Comparison of ENCODE assay signal across 2 cellular contexts in genomic region chr9:2824054-2824453, GRCh38.
TF ChIP-seq lines count a peak whose summit lies in the region.

No MANE protein-coding gene starts in this region.

TF ChIP-seq in HepG2, 621 proteins besides CTCF, POLR2A, EP300 and RAD21:
- TF ChIP-seq ZNF567 (CRISPR knock-in tag; IDR thresholded peaks at IDR 0.05; ENCODE audit: borderline replicate concordance) (no peak), TOPORS (CRISPR knock-in tag; IDR thresholded peaks at IDR 0.05) (no peak), RNF219 (CRISPR knock-in tag; IDR thresholded peaks at IDR 0.05) (no peak), MAFF (IDR thresholded peaks at IDR 0.05; ENCODE audit: low read depth, low read length) (peak; percentile 55; the same call in 1 of the 2 replicates), MAFK (conservative IDR thresholded peaks at IDR 0.05 in 1 of 2, IDR thresholded peaks at IDR 0.05 in 1 of 2; ENCODE audit: low read length in 2 of 2) (peak; percentile 37 to 74; a peak in 3 of 4 replicates), HNRNPK (IDR thresholded peaks at IDR 0.05; ENCODE audit: low read depth, low read length, poor library complexity, severe bottlenecking) (peak; percentile 31), LCORL (IDR thresholded peaks at IDR 0.05) (no peak), LCORL (CRISPR knock-in tag; IDR thresholded peaks at IDR 0.05) (no peak), SIN3B (IDR thresholded peaks at IDR 0.05; ENCODE audit: low read length) (no peak)

TF ChIP-seq in GM12878, 131 proteins besides CTCF, POLR2A, EP300 and RAD21:
- TF ChIP-seq TCF12 (IDR thresholded peaks at IDR 0.05; ENCODE audit: low read depth, low read length) (no peak), CHD1 (IDR thresholded peaks at IDR 0.05; ENCODE audit: low read depth, low read length) (no peak), CEBPZ (IDR thresholded peaks at IDR 0.05; ENCODE audit: low read depth, low read length) (no peak), CBX3 (IDR thresholded peaks at IDR 0.05; ENCODE audit: borderline replicate concordance, low read depth) (no peak), KDM1A (IDR thresholded peaks at IDR 0.05; ENCODE audit: borderline replicate concordance) (no peak), PAX5 (IDR thresholded peaks at IDR 0.05; ENCODE audit: borderline replicate concordance, low read depth, low read length) (no peak), ZNF274 (IDR thresholded peaks at IDR 0.05; ENCODE audit: insufficient read depth, insufficient read length) (no peak), HDAC6 (IDR thresholded peaks at IDR 0.05; ENCODE audit: unreplicated experiment) (no peak), CBX5 (IDR thresholded peaks at IDR 0.05; ENCODE audit: low read depth) (no peak), TAF1 (IDR thresholded peaks at IDR 0.05; ENCODE audit: borderline replicate concordance, low read depth, low read length) (no peak), E2F4 (IDR thresholded peaks at IDR 0.05; ENCODE audit: low read depth, low read length) (no peak)
